Comparison of ENCODE assay signal across 1 cellular context in the genomic region with DNA sequence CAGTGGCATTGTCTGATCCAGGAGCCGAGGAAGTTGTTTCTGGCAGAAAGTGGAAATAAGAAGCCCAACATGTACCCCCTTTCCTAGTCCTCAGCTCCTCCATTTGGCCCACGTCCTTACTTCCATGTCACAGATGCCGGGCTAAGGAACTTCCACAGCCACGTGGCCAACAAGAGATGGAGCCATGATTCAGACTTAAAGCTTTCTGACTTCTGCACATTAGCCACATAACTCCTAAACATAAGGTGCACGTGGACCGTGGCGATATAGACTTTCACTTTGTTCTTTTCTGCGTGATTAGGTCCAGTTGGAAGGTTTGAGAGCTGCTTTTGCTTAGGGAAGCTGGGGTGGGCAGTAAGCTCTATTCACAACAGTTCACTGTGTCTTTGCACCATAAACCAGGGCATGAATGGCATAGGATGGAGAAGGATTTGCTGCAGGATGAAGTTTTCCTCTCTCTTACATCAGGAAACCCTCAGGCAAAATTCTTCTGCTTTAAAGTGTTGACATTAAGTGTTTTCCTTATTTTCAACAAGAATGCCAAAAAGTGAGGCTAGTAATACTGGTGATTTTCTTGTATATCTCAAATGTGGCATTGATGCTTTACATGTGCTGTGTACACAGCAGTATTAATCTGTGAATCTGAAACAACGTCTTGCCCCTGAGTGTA.
TF ChIP-seq lines count a peak whose summit lies in the region.

No MANE protein-coding gene starts in this region.

TF ChIP-seq in SK-N-SH treated with all-trans-retinoic acid at 6 μM for 48 hours, 23 proteins besides CTCF, POLR2A, EP300 and RAD21 (continued from another document):
- no peak for TF ChIP-seq ZNF565 (CRISPR knock-in tag; conservative IDR thresholded peaks at IDR 0.05; ENCODE audit: low read depth)
- TF ChIP-seq ZC3H10 (CRISPR knock-in tag; IDR thresholded peaks at IDR 0.05), result no peak
- TF ChIP-seq, protein P1, sequence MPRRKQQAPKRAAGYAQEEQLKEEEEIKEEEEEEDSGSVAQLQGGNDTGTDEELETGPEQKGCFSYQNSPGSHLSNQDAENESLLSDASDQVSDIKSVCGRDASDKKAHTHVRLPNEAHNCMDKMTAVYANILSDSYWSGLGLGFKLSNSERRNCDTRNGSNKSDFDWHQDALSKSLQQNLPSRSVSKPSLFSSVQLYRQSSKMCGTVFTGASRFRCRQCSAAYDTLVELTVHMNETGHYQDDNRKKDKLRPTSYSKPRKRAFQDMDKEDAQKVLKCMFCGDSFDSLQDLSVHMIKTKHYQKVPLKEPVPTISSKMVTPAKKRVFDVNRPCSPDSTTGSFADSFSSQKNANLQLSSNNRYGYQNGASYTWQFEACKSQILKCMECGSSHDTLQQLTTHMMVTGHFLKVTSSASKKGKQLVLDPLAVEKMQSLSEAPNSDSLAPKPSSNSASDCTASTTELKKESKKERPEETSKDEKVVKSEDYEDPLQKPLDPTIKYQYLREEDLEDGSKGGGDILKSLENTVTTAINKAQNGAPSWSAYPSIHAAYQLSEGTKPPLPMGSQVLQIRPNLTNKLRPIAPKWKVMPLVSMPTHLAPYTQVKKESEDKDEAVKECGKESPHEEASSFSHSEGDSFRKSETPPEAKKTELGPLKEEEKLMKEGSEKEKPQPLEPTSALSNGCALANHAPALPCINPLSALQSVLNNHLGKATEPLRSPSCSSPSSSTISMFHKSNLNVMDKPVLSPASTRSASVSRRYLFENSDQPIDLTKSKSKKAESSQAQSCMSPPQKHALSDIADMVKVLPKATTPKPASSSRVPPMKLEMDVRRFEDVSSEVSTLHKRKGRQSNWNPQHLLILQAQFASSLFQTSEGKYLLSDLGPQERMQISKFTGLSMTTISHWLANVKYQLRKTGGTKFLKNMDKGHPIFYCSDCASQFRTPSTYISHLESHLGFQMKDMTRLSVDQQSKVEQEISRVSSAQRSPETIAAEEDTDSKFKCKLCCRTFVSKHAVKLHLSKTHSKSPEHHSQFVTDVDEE (CRISPR knock-in tag; IDR thresholded peaks at IDR 0.05), result no peak
- no peak for TF ChIP-seq GLIS3 (CRISPR knock-in tag; IDR thresholded peaks at IDR 0.05)
